Comparison of ENCODE assay signal across 23 cellular contexts in genomic region chr12:111780615-111781014, GRCh38. TPM values are rescaled to one million over a fixed set of nuclear protein-coding genes. Genes with fewer than 3 reads are reported as not detected.
DNase-seq lines count a peak whose midpoint lies in the region; ATAC-seq, FAIRE-seq and TF ChIP-seq lines count a peak whose summit lies in the region.
"Had no signal": no experiment of that assay in that cellular context is flagged by ENCODE, and none has a peak within 500 bp of the region (broad histone marks: within the 10 kb centered on the region; RNA-seq: fewer than 3 reads in every experiment).

No MANE protein-coding gene starts in this region.

- no peaks in the 10 kb centered on the region for H3K79me2 ChIP-seq in GM12878 (ENCODE audit: control insufficient read depth, insufficient read depth, low read length)

- CTCF ChIA-PET in Calu3 (lab: Charles Lee), result interaction anchor here (0.6 kb wide), 1 partner anchor 566 kb away, joined by 4 read pairs; no protein-coding TSS in a partner anchor
- CTCF ChIA-PET in GM12878 (lab: Yijun Ruan, JAX), result interaction anchor here (0.7 to 1.2 kb wide), 2 partner anchors 20 to 27 kb away, joined by 3 read pairs; no protein-coding TSS in a partner anchor

- SMC1A ChIA-PET in GM12878 (lab: Charles Lee; ENCODE audit: uncharacterized antibody, unreplicated experiment), result no interaction called here

- WGBS in GM12878 (ENCODE audit: insufficient coverage, insufficient replicate concordance, low lambda C conversion rate, missing lambda C conversion rate), result 76% methylated on average over 5 of the region's 5 CpGs

- peaks cover 9% of the 10 kb centered on the region for H3K4me1 ChIP-seq in GM12878 (ENCODE audit: control insufficient read depth, insufficient read depth, low read length)
- H3K4me1 ChIP-seq in left lung, result peaks cover 34 to 56% of the 10 kb centered on the region in 2 donors

- H3K36me3 Mint-ChIP-seq in Calu3 (ENCODE audit: insufficient read depth, unreplicated experiment) (peaks cover 56% of the 10 kb centered on the region), progenitor cell of endocrine pancreas (ENCODE audit: insufficient read depth) (peaks cover 21% of the 10 kb centered on the region)

- TF ChIP-seq RAD21 in GM12878 (IDR thresholded peaks at IDR 0.05; ENCODE audit: insufficient read depth, low read depth, low read length), result no peak

- H3K4me3 ChIP-seq in GM12878 (no peak overlapping the region), left lung (no peak overlapping the region)
- H3K4me3 ChIP-seq: esophagus muscularis mucosa, K562 had no signal

- TF ChIP-seq EP300 in GM12878 (IDR thresholded peaks at IDR 0.05; ENCODE audit: borderline replicate concordance in 1 of 2, control insufficient read depth in 1 of 2, low read depth in 2 of 2, low read length in 2 of 2), result no peak

- peak; percentile 60 for DNase-seq in Calu3
- no peak for DNase-seq in GM12878 (ENCODE audit: low read depth, low spot score)
- peak in 1 of 2 donors; percentile 13 for DNase-seq in left lung
- DNase-seq in progenitor cell of endocrine pancreas (ENCODE audit: low spot score, unreplicated experiment), result no peak
- DNase-seq in kidney glomerular epithelial cell (lab: John Stamatoyannopoulos, UW), result no peak
- DNase-seq in Right ventricle myocardium inferior (ENCODE audit: missing footprints), result no peak
- DNase-seq: activated B cell treated with CpG ODN at 0.5 μM for 24 hours; activated CD8-positive, alpha-beta T cell treated with anti-CD3 and anti-CD28 coated beads, Interleukin-2, amount 10 ng/mL, durations not matched to agents 7 days and 5 days; activated naive CD4-positive, alpha-beta T cell treated with Interleukin-2 at 50 U/mL for 16 hours; activated T-cell treated with anti-CD3 and anti-CD28 coated beads, Interleukin-2, amount 50 U/mL, for 24 hours; amniotic stem cell; caudate nucleus; effector CD4-positive, alpha-beta T cell; left cardiac atrium; NCI-H1930; NK-92 treated with Interleukin-12 subunit alpha and Interleukin-12 subunit beta, amount 100 ng/mL, for 24 hours; nucleus accumbens; T-helper 9 cell had no signal

- BruUV-seq in Calu3 (replicated peaks; lab: Mats Ljungman, UMichigan) (no TSS peak), GM12878 (replicated peaks; lab: Mats Ljungman, UMichigan) (no TSS peak)

- H3K27ac Mint-ChIP-seq in Calu3 (ENCODE audit: unreplicated experiment), result peak overlapping the region; percentile 74
- H3K27ac Mint-ChIP-seq in progenitor cell of endocrine pancreas, result peak overlapping the region; percentile 33
- H3K27ac Mint-ChIP-seq: activated B cell treated with CpG ODN at 0.5 μM for 24 hours; activated CD8-positive, alpha-beta T cell treated with anti-CD3 and anti-CD28 coated beads, Interleukin-2, amount 10 ng/mL, durations not matched to agents 7 days and 5 days; activated T-cell treated with anti-CD3 and anti-CD28 coated beads, Interleukin-2, amount 50 U/mL, for 24 hours had no signal

- H3K4me1 Mint-ChIP-seq in Calu3 (ENCODE audit: low read depth, unreplicated experiment) (peaks cover 41% of the 10 kb centered on the region), progenitor cell of endocrine pancreas (ENCODE audit: low read depth) (peaks cover 13% of the 10 kb centered on the region)

- H3K9me3 ChIP-seq in GM12878 (replicated peaks; ENCODE audit: control insufficient read depth, insufficient read depth, low read length) (no peaks in the 10 kb centered on the region), left lung (peaks cover 0 to 3% of the 10 kb centered on the region in 2 donors)

- TF ChIP-seq CTCF in Calu3 (IDR thresholded peaks at IDR 0.05; ENCODE audit: unreplicated experiment), result no peak
- TF ChIP-seq CTCF in GM12878 (IDR thresholded peaks at IDR 0.05 in 2 of 3, conservative IDR thresholded peaks at IDR 0.05 in 1 of 3; ENCODE audit: control insufficient read depth in 2 of 3, extremely low read depth in 1 of 3, insufficient read depth in 1 of 3, low read depth in 3 of 3, low read length in 3 of 3), result no peak
- no peak for TF ChIP-seq CTCF in left lung (IDR thresholded peaks at IDR 0.05)
- no peak for TF ChIP-seq CTCF in progenitor cell of endocrine pancreas (IDR thresholded peaks at IDR 0.05; ENCODE audit: unreplicated experiment)

- no peak overlapping the region for H3K9ac ChIP-seq in GM12878 (ENCODE audit: control insufficient read depth, insufficient read depth, low read length)

- RAD21 ChIA-PET in GM12878 (lab: Charles Lee; ENCODE audit: unreplicated experiment), result no interaction called here

- intact Hi-C loops in Calu3 (cut with micrococcal nuclease; ENCODE audit: unreplicated experiment) (loop anchor here (10.0 kb wide), 1 partner anchor 96 kb away; the partner anchor contains the start of genes ACAD10 and BRAP), GM12878 (cut with micrococcal nuclease; ENCODE audit: unreplicated experiment) (loop anchor here (10.0 kb wide), 1 partner anchor 386 kb away; no protein-coding TSS in a partner anchor), left lung (cut with DNase I) (no loop called here), Right ventricle myocardium inferior (cut with DNase I) (no loop called here)

- no peaks in the 10 kb centered on the region for H3K36me3 ChIP-seq in GM12878 (ENCODE audit: control insufficient read depth in 2 of 2, insufficient read depth in 2 of 2, low read length in 1 of 2)
- H3K36me3 ChIP-seq in left lung, result peaks cover 0 to 59% of the 10 kb centered on the region in 2 donors

- in situ Hi-C loops in GM12878 (cut with MboI), result no loop called here

- no peaks in the 10 kb centered on the region for H4K20me1 ChIP-seq in GM12878 (ENCODE audit: control insufficient read depth, insufficient read depth)

- TF ChIP-seq POLR2A in GM12878 (IDR thresholded peaks at IDR 0.05; ENCODE audit: low read depth, low read length), result no peak

- ATAC-seq in GM12878 (no peak), left lung (peak; percentile 67), HG03571 (IDR thresholded peaks at IDR 0.05; ENCODE audit: unreplicated experiment) (no peak), HG03097 (IDR thresholded peaks at IDR 0.05; ENCODE audit: low FRiP score, unreplicated experiment) (no peak), Right ventricle myocardium inferior (no peak)
- ATAC-seq: activated CD8-positive, alpha-beta T cell treated with anti-CD3 and anti-CD28 coated beads, Interleukin-2, amount 10 ng/mL, durations not matched to agents 7 days and 5 days; K562; left cardiac atrium had no signal

- peak; percentile 41 for FAIRE-seq in GM12878 (lab: Jason Lieb, UNC)
- FAIRE-seq: K562, RCC 7860 had no signal

- POLR2A ChIA-PET in GM12878 (lab: Charles Lee), result no interaction called here

- no peak overlapping the region for H3K4me2 ChIP-seq in GM12878 (ENCODE audit: control insufficient read depth, insufficient read depth)

- H3K27me3 ChIP-seq in GM12878 (replicated peaks in 1 of 2; ENCODE audit: control insufficient read depth in 2 of 2, insufficient read depth in 2 of 2, low read length in 1 of 2), result no peaks in the 10 kb centered on the region
- H3K27me3 ChIP-seq in left lung, result no peaks in the 10 kb centered on the region
- H3K27me3 ChIP-seq: esophagus muscularis mucosa had no signal

- H3K4me3 Mint-ChIP-seq in Calu3 (ENCODE audit: low read depth, unreplicated experiment), result peak overlapping the region; percentile 9
- H3K4me3 Mint-ChIP-seq in progenitor cell of endocrine pancreas (ENCODE audit: low read depth), result no peak overlapping the region
- H3K4me3 Mint-ChIP-seq: activated B cell treated with CpG ODN at 0.5 μM for 24 hours; activated CD8-positive, alpha-beta T cell treated with anti-CD3 and anti-CD28 coated beads, Interleukin-2, amount 10 ng/mL, durations not matched to agents 7 days and 5 days; activated T-cell treated with anti-CD3 and anti-CD28 coated beads, Interleukin-2, amount 50 U/mL, for 24 hours had no signal

- H3K9me3 Mint-ChIP-seq in Calu3 (ENCODE audit: low read depth, unreplicated experiment), result no peaks in the 10 kb centered on the region
- peaks cover 4% of the 10 kb centered on the region for H3K9me3 Mint-ChIP-seq in progenitor cell of endocrine pancreas (ENCODE audit: low read depth)
- H3K9me3 Mint-ChIP-seq: activated B cell treated with CpG ODN at 0.5 μM for 24 hours; activated T-cell treated with anti-CD3 and anti-CD28 coated beads, Interleukin-2, amount 50 U/mL, for 24 hours had no signal

- H3K27ac ChIP-seq in GM12878 (ENCODE audit: control insufficient read depth, insufficient read depth) (no peak overlapping the region), left lung (peak overlapping the region; percentile 40 to 95)
- H3K27ac ChIP-seq: esophagus muscularis mucosa had no signal

- H2AFZ ChIP-seq in GM12878 (ENCODE audit: control insufficient read depth, low read depth, low read length), result no peak overlapping the region

- H3K27me3 Mint-ChIP-seq in Calu3 (ENCODE audit: unreplicated experiment), result no peaks in the 10 kb centered on the region
- no peaks in the 10 kb centered on the region for H3K27me3 Mint-ChIP-seq in progenitor cell of endocrine pancreas
- H3K27me3 Mint-ChIP-seq: activated B cell treated with CpG ODN at 0.5 μM for 24 hours; activated T-cell treated with anti-CD3 and anti-CD28 coated beads, Interleukin-2, amount 50 U/mL, for 24 hours had no signal

TF ChIP-seq in GM12878, 131 proteins besides CTCF, POLR2A, EP300 and RAD21 (continues in another document):
- no peak for TF ChIP-seq MTA3 (IDR thresholded peaks at IDR 0.05; ENCODE audit: borderline replicate concordance, low read length)
- TF ChIP-seq BCL11A (IDR thresholded peaks at IDR 0.05; ENCODE audit: low read depth, low read length), result no peak
- TF ChIP-seq CEBPB (IDR thresholded peaks at IDR 0.05; ENCODE audit: borderline replicate concordance in 1 of 2, low read depth in 2 of 2, low read length in 2 of 2), result no peak
- TF ChIP-seq TAF1 (IDR thresholded peaks at IDR 0.05; ENCODE audit: borderline replicate concordance, low read depth, low read length), result no peak

RNA-seq across cellular contexts. Expression of gene ALDH2, which starts 13.9 kb away (rescaled TPM):
- total RNA-seq in Calu3 (2022), result 152 and 168 TPM in 2 replicates
- 1.4 and 2.4 TPM in 2 replicates for total RNA-seq in GM12878 (2013; cell fraction: nucleolus; rRNA removed)
- 11.9 and 12.2 TPM in 2 replicates for total RNA-seq in GM12878 (2014; rRNA removed)
- total RNA-seq in GM12878 (2014; rRNA removed; fragmentation: Illumina TruSeq; extraction: Trizol), result 4.5 and 4.8 TPM in 2 replicates
- 15.2 and 16.6 TPM in 2 replicates for total RNA-seq in GM12878 (2021)
- polyA plus RNA-seq in GM12878 (2011; ENCODE audit: low read depth), result 4.5 TPM
- polyA plus RNA-seq in GM12878 (2011; rRNA removed), result 1.4 TPM in 2 replicates
- polyA plus RNA-seq in GM12878 (2011; cell fraction: cytosol; rRNA removed), result 1.1 and 1.7 TPM in 2 replicates
- 3.8 and 5.1 TPM in 2 replicates for polyA plus RNA-seq in GM12878 (2011; cell fraction: nucleus; rRNA removed)
- 10.4 and 17.1 TPM in 2 replicates for polyA plus RNA-seq in GM12878 (2012)
- 5.9 and 7.7 TPM in 2 replicates for polyA plus RNA-seq in GM12878 (2014; fragmentation: Illumina TruSeq; extraction: Trizol)
- 1 to 10 TPM; 1.8 to 4.9 TPM for polyA plus RNA-seq in GM12878 (2014; fragmentation: Nextera tagmentation; extraction: Ambion mirVana)
- 16.2 and 16.4 TPM in 2 replicates for polyA plus RNA-seq in GM12878 (2014; rRNA removed)
- polyA plus RNA-seq in GM12878 (2016; fragmentation: Nextera tagmentation; extraction: Ambion mirVana), result 10 to 100 TPM in 1 of 2 experiments, 1 to 10 TPM in 1; 9.7 to 12.4 TPM
- polyA minus RNA-seq in GM12878 (2011; rRNA and poly(A)+ RNA removed), result 0.22 and 1.1 TPM in 2 replicates
- not detected in 2 replicates for polyA minus RNA-seq in GM12878 (2011; cell fraction: cytosol; rRNA and poly(A)+ RNA removed)
- polyA minus RNA-seq in GM12878 (2011; cell fraction: nucleus; rRNA and poly(A)+ RNA removed), result 0.48 and 1.1 TPM in 2 replicates
- 100 to 1,000 TPM; 239 to 289 TPM for total RNA-seq in left lung
- total RNA-seq in progenitor cell of endocrine pancreas, result 47.3 and 47.6 TPM in 2 replicates
- total RNA-seq in Right ventricle myocardium inferior, result 382 TPM

Comparison
In these comparisons a context has a peak if more than half of its experiments do, and no peak if none do; other contexts are left out.
1. intact Hi-C loops: an anchor here in Calu3 (10.0 kb wide) and GM12878 (10.0 kb wide); none called in left lung and Right ventricle myocardium inferior.